29 cellular contexts compared by ENCODE assay signal in genomic region chr5:112733586-112733985, GRCh38.
"Had no signal": no experiment of that assay in that cellular context is flagged by ENCODE, and none has a peak within 500 bp of the region (broad histone marks: within the 10 kb centered on the region; RNA-seq: fewer than 3 reads in every experiment).

No MANE protein-coding gene starts in this region.

- H3K9ac ChIP-seq: SK-N-SH had no signal

- H3K4me3 ChIP-seq: adrenal gland, K562, Peyer's patch, SJCRH30 had no signal

- H3K4me3 Mint-ChIP-seq: activated CD4-positive, alpha-beta memory T cell treated with anti-CD3 and anti-CD28 coated beads for 36 hours; activated CD4-positive, alpha-beta T cell treated with anti-CD3 and anti-CD28 coated beads, Interleukin-2, amount 10 ng/mL, durations not matched to agents 7 days and 5 days; activated naive CD4-positive, alpha-beta T cell treated with anti-CD3 and anti-CD28 coated beads, Interleukin-2, amount 10 ng/mL, durations not matched to agents 7 days and 5 days; activated naive CD8-positive, alpha-beta T cell treated with anti-CD3 and anti-CD28 coated beads, Interleukin-2, amount 10 ng/mL, durations not matched to agents 7 days and 5 days; activated T-helper 17 cell treated with anti-CD3 and anti-CD28 coated beads, Interleukin-2, amount 50 U/mL, for 72 hours had no signal

- ATAC-seq: activated T-helper 17 cell treated with anti-CD3 and anti-CD28 coated beads, Interleukin-2, amount 50 U/mL, for 72 hours; K562 had no signal

- FAIRE-seq: K562 had no signal

- DNase-seq: activated CD4-positive, alpha-beta memory T cell treated with anti-CD3 and anti-CD28 coated beads for 36 hours; activated CD4-positive, alpha-beta T cell treated with anti-CD3 and anti-CD28 coated beads, Interleukin-2, amount 10 ng/mL, durations not matched to agents 7 days and 5 days; activated CD4-positive, CD25-positive, alpha-beta regulatory T cell; activated CD8-positive, alpha-beta memory T cell treated with anti-CD3 and anti-CD28 coated beads for 24 hours; activated gamma-delta T cell treated with Interleukin-2 at 50 U/mL for 16 hours; activated naive CD4-positive, alpha-beta T cell treated with anti-CD3 and anti-CD28 coated beads, Interleukin-2, amount 10 ng/mL, durations not matched to agents 7 days and 5 days; activated naive CD8-positive, alpha-beta T cell treated with anti-CD3 and anti-CD28 coated beads, Interleukin-2, amount 10 ng/mL, durations not matched to agents 7 days and 5 days; activated T-cell treated with anti-CD3 and anti-CD28 coated beads for 4 hours; activated T-cell treated with anti-CD3 and anti-CD28 coated beads, Interleukin-2, amount 50 U/mL, for 48 hours; adrenal gland; anterior cingulate cortex; Kasumi-1; NCI-H1092; NCI-H1417; NCI-H1930; NCI-H2171; NCI-H2227 treated with DMSO at 0.1 percent for 48 hours; NCI-H69; NK-92 treated with Interleukin-12 subunit alpha and Interleukin-12 subunit beta, amount 100 ng/mL, for 24 hours; OCI-M1; Peyer's patch; Right ventricle myocardium superior; SJCRH30; SK-N-SH; T-helper 1 cell had no signal

- H3K27me3 Mint-ChIP-seq: activated CD4-positive, alpha-beta memory T cell treated with anti-CD3 and anti-CD28 coated beads for 36 hours; activated CD4-positive, alpha-beta T cell treated with anti-CD3 and anti-CD28 coated beads, Interleukin-2, amount 10 ng/mL, durations not matched to agents 7 days and 5 days; activated naive CD8-positive, alpha-beta T cell treated with anti-CD3 and anti-CD28 coated beads, Interleukin-2, amount 10 ng/mL, durations not matched to agents 7 days and 5 days; activated T-helper 17 cell treated with anti-CD3 and anti-CD28 coated beads, Interleukin-2, amount 50 U/mL, for 72 hours had no signal

- H3K36me3 ChIP-seq: adrenal gland, Peyer's patch, SJCRH30 had no signal

- H3K27ac Mint-ChIP-seq: activated CD4-positive, alpha-beta memory T cell treated with anti-CD3 and anti-CD28 coated beads for 36 hours; activated CD4-positive, alpha-beta T cell treated with anti-CD3 and anti-CD28 coated beads, Interleukin-2, amount 10 ng/mL, durations not matched to agents 7 days and 5 days; activated naive CD4-positive, alpha-beta T cell treated with anti-CD3 and anti-CD28 coated beads, Interleukin-2, amount 10 ng/mL, durations not matched to agents 7 days and 5 days; activated naive CD8-positive, alpha-beta T cell treated with anti-CD3 and anti-CD28 coated beads, Interleukin-2, amount 10 ng/mL, durations not matched to agents 7 days and 5 days; activated T-helper 17 cell treated with anti-CD3 and anti-CD28 coated beads, Interleukin-2, amount 50 U/mL, for 72 hours had no signal

- H3K36me3 Mint-ChIP-seq: activated CD4-positive, alpha-beta memory T cell treated with anti-CD3 and anti-CD28 coated beads for 36 hours had no signal

- H3K27me3 ChIP-seq: adrenal gland, Peyer's patch, SJCRH30 had no signal

- H3K4me1 ChIP-seq: Peyer's patch, SJCRH30 had no signal

- H3K9me3 ChIP-seq: adrenal gland, Peyer's patch, SJCRH30, SK-N-SH had no signal

- H3K27ac ChIP-seq: adrenal gland, Peyer's patch, RWPE1, SJCRH30, VCaP had no signal

- H3K4me2 ChIP-seq: SK-N-SH had no signal

- H3K9me3 Mint-ChIP-seq: activated CD4-positive, alpha-beta memory T cell treated with anti-CD3 and anti-CD28 coated beads for 36 hours; activated CD4-positive, alpha-beta T cell treated with anti-CD3 and anti-CD28 coated beads, Interleukin-2, amount 10 ng/mL, durations not matched to agents 7 days and 5 days; activated naive CD4-positive, alpha-beta T cell treated with anti-CD3 and anti-CD28 coated beads, Interleukin-2, amount 10 ng/mL, durations not matched to agents 7 days and 5 days; activated naive CD8-positive, alpha-beta T cell treated with anti-CD3 and anti-CD28 coated beads, Interleukin-2, amount 10 ng/mL, durations not matched to agents 7 days and 5 days; activated T-helper 17 cell treated with anti-CD3 and anti-CD28 coated beads, Interleukin-2, amount 50 U/mL, for 72 hours had no signal
